Comparison of ENCODE assay signal across 25 cellular contexts in the genomic region with DNA sequence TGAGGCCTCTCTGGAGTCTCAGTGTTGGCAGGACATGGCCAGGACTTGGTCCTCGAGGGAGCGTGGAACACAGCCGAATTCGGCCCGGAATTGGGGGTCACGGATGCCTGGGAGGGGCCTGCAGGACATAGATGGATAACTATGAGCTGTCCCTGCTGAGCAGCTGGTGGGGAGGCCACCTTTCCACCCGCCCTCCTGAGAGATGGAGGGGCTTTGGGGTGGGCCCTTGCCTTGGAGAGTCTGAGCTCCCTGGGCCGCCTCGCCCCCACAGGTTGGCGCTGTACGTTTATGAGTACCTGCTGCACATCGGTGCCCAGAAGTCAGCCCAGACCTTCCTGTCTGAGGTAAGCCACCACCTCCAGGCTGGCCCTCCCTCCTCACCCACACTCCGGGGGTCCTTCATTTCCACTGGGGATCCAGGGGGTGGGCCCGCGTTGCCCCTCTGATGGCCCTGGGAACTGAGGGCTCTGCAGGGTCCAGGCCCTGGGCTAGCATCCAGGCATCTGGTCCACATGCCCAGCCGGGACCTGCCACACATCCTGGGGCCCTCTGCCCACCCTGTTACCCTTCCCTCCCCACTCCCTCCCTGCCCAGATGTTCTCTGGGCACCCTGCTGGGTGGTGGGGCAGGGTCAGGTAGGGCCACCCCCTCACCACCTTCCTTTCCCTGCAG. TPM values are rescaled to one million over a fixed set of nuclear protein-coding genes. Genes with fewer than 3 reads are reported as not detected.
DNase-seq lines count a peak whose midpoint lies in the region; ATAC-seq and TF ChIP-seq lines count a peak whose summit lies in the region.
"Had no signal": no experiment of that assay in that cellular context is flagged by ENCODE, and none has a peak within 500 bp of the region (broad histone marks: within the 10 kb centered on the region; RNA-seq: fewer than 3 reads in every experiment).

No MANE protein-coding gene starts in this region.

- intact Hi-C loops in HCT116 (cut with micrococcal nuclease) = no loop called here
- intact Hi-C loops in PC-9 (cut with micrococcal nuclease; ENCODE audit: unreplicated experiment) = no loop called here

- H2AFZ ChIP-seq in HCT116 (ENCODE audit: low read depth, low read length, poor library complexity, severe bottlenecking) (no peak overlapping the region), osteoblast (ENCODE audit: low read length) (no peak overlapping the region), PC-9 (no peak overlapping the region)

- H3K9me3 ChIP-seq in BLaER1 treated with 17β-estradiol and CSF1 and Interleukin-3, amounts not matched to agents 10 nM and 100 nM (replicated peaks in 1 of 11) = no peaks in the 10 kb centered on the region
- H3K9me3 ChIP-seq in HCT116 (ENCODE audit: control insufficient read depth in 1 of 2, insufficient read depth in 1 of 2, low read depth in 1 of 2, low read length in 2 of 2) = no peaks in the 10 kb centered on the region
- H3K9me3 ChIP-seq in osteoblast (ENCODE audit: low read depth, low read length) = no peaks in the 10 kb centered on the region
- H3K9me3 ChIP-seq in PC-9 (ENCODE audit: insufficient read depth, low read depth) = no peaks in the 10 kb centered on the region
- H3K9me3 ChIP-seq: psoas muscle, transverse colon had no signal

- H3K4me3 ChIP-seq in BLaER1 treated with 17β-estradiol and CSF1 and Interleukin-3, amounts not matched to agents 10 nM and 100 nM = no peak overlapping the region; a peak in 1 of 20 replicates
- H3K4me3 ChIP-seq in HCT116 (replicated peaks in 1 of 2; ENCODE audit: low read depth in 1 of 2, low read length in 2 of 2) (no peak overlapping the region), osteoblast (ENCODE audit: insufficient read depth, low read length) (no peak overlapping the region), PC-9 (no peak overlapping the region)
- H3K4me3 ChIP-seq: transverse colon had no signal

- POLR2A ChIA-PET in HCT116 (lab: Charles Lee) = no interaction called here
- POLR2A ChIA-PET in PC-9 (lab: Charles Lee; ENCODE audit: unreplicated experiment) = interaction anchor here (0.7 kb wide), 1 partner anchor 131 kb away, joined by 3 read pairs; no protein-coding TSS in a partner anchor

- peak overlapping the region; percentile 85 to 98 (median 91) for H3K4me2 ChIP-seq in BLaER1 treated with 17β-estradiol and CSF1 and Interleukin-3, amounts not matched to agents 10 nM and 100 nM
- no peak overlapping the region for H3K4me2 ChIP-seq in HCT116 (ENCODE audit: low read length)
- no peak overlapping the region for H3K4me2 ChIP-seq in osteoblast (ENCODE audit: insufficient read depth, low read length)
- H3K4me2 ChIP-seq in PC-9 = no peak overlapping the region

- no peak for TF ChIP-seq RAD21 in HCT116 (IDR thresholded peaks at IDR 0.05; ENCODE audit: low read depth)

- H3K27me3 ChIP-seq in BLaER1 treated with 17β-estradiol and CSF1 and Interleukin-3, amounts not matched to agents 10 nM and 100 nM = no peaks in the 10 kb centered on the region
- H3K27me3 ChIP-seq in HCT116 (ENCODE audit: insufficient read depth, low read length) = no peaks in the 10 kb centered on the region
- no peaks in the 10 kb centered on the region for H3K27me3 ChIP-seq in osteoblast (ENCODE audit: insufficient read depth, low read length)
- no peaks in the 10 kb centered on the region for H3K27me3 ChIP-seq in PC-9 (ENCODE audit: insufficient read depth, low read depth)
- H3K27me3 ChIP-seq: transverse colon had no signal

- no peak for TF ChIP-seq CTCF in HCT116 (IDR thresholded peaks at IDR 0.05 in 2 of 3, conservative IDR thresholded peaks at IDR 0.05 in 1 of 3; ENCODE audit: borderline replicate concordance in 1 of 3, insufficient read depth in 1 of 3, low read depth in 2 of 3, low read length in 2 of 3)
- TF ChIP-seq CTCF in osteoblast (IDR thresholded peaks at IDR 0.05; ENCODE audit: extremely low read depth, low read depth, low read length) = no peak
- TF ChIP-seq CTCF in PC-9 (conservative IDR thresholded peaks at IDR 0.05) = no peak

- H3F3A ChIP-seq in PC-9 (ENCODE audit: insufficient read depth, low read depth) = peaks cover 6% of the 10 kb centered on the region; the same call in 1 of the 2 replicates

- no peak for TF ChIP-seq POLR2A in HCT116 (IDR thresholded peaks at IDR 0.05; ENCODE audit: borderline replicate concordance, extremely low read depth, insufficient read depth, insufficient read length)

- peaks cover 0 to 36% (median 6%) of the 10 kb centered on the region in 11 experiments; a peak in 11 of 22 replicates for H3K36me3 ChIP-seq in BLaER1 treated with 17β-estradiol and CSF1 and Interleukin-3, amounts not matched to agents 10 nM and 100 nM
- peaks cover 0 to 5% of the 10 kb centered on the region in 2 experiments; a peak in 2 of 4 replicates for H3K36me3 ChIP-seq in HCT116 (ENCODE audit: control insufficient read depth in 1 of 2, insufficient read depth in 2 of 2, low read length in 2 of 2)
- peaks cover 3% of the 10 kb centered on the region for H3K36me3 ChIP-seq in osteoblast (ENCODE audit: insufficient read depth, low read length)
- H3K36me3 ChIP-seq in PC-9 (ENCODE audit: low read depth) = no peaks in the 10 kb centered on the region
- H3K36me3 ChIP-seq: transverse colon had no signal

- H3K9ac ChIP-seq in BLaER1 treated with 17β-estradiol and CSF1 and Interleukin-3, amounts not matched to agents 10 nM and 100 nM = peak overlapping the region in 10 of 11 experiments; percentile 11 to 67 (median 58); a peak in 11 of 22 replicates
- H3K9ac ChIP-seq in HCT116 (ENCODE audit: low read length) = no peak overlapping the region

- peaks cover 93 to 99% (median 95%) of the 10 kb centered on the region in 10 experiments for H3K4me1 ChIP-seq in BLaER1 treated with 17β-estradiol and CSF1 and Interleukin-3, amounts not matched to agents 10 nM and 100 nM
- H3K4me1 ChIP-seq in HCT116 (ENCODE audit: control insufficient read depth in 1 of 2, insufficient read depth in 2 of 2, low read length in 2 of 2) (peaks cover 10 to 27% of the 10 kb centered on the region in 2 experiments; a peak in 3 of 4 replicates), osteoblast (ENCODE audit: insufficient read depth, low read length) (peaks cover 29% of the 10 kb centered on the region), PC-9 (replicated peaks; ENCODE audit: insufficient read depth) (no peaks in the 10 kb centered on the region)

- H3K79me2 ChIP-seq in HCT116 (ENCODE audit: insufficient read depth, low read length) (peaks cover 49% of the 10 kb centered on the region), osteoblast (ENCODE audit: insufficient read depth, low read length) (peaks cover 70% of the 10 kb centered on the region), PC-9 (ENCODE audit: low read depth) (peaks cover 19% of the 10 kb centered on the region)

- H3K9me2 ChIP-seq in HCT116 (ENCODE audit: insufficient read depth) (no peaks in the 10 kb centered on the region), PC-9 (ENCODE audit: insufficient read depth) (no peaks in the 10 kb centered on the region)

- no TSS peak for BruUV-seq in HCT116 (replicated peaks; lab: Mats Ljungman, UMichigan)
- no TSS peak for BruUV-seq in PC-9 (replicated peaks; lab: Mats Ljungman, UMichigan)

- ATAC-seq in HCT116 (no peak), GM18517 (IDR thresholded peaks at IDR 0.05; ENCODE audit: unreplicated experiment) (no peak), GM19395 (IDR thresholded peaks at IDR 0.05; ENCODE audit: unreplicated experiment) (no peak)
- ATAC-seq: activated T-cell treated with anti-CD3 and anti-CD28 coated beads, Interleukin-2, amount 50 U/mL, for 4 hours; WTC11 had no signal

- RAD21 ChIA-PET in HCT116 (lab: Charles Lee; ENCODE audit: low non-redundant PET in 1 of 2, low total read pairs in 2 of 2, uncharacterized antibody in 2 of 2, unreplicated experiment in 2 of 2) = no interaction called here

- CTCF ChIA-PET in HCT116 (lab: Charles Lee) (no interaction called here), PC-9 (lab: Charles Lee) (interaction anchor here (0.6 kb wide), 1 partner anchor 142 kb away, joined by 3 read pairs; no protein-coding TSS in a partner anchor)

- H3K27ac ChIP-seq in BLaER1 treated with 17β-estradiol and CSF1 and Interleukin-3, amounts not matched to agents 10 nM and 100 nM = peak overlapping the region in 3 of 11 experiments; percentile 9 to 69 (median 35); a peak in 5 of 22 replicates
- H3K27ac ChIP-seq in HCT116 (ENCODE audit: low read depth, low read length) (peak overlapping the region; percentile 22; the same call in 1 of the 2 replicates), osteoblast (ENCODE audit: low read depth, low read length) (peak overlapping the region; percentile 39), PC-9 (no peak overlapping the region)

- DNase-seq in HCT116 (ENCODE audit: low read depth, low spot score) = no peak
- peak; percentile 37 for DNase-seq in cerebellar cortex (ENCODE audit: low spot score)
- DNase-seq in osteoblast (ENCODE audit: insufficient read length, low spot score, missing footprints) = peak; percentile 87
- no peak for DNase-seq in PC-9
- no peak for DNase-seq in NCI-H82 (lab: John Stamatoyannopoulos, UW)
- DNase-seq: activated CD4-positive, alpha-beta T cell treated with anti-CD3 and anti-CD28 coated beads, Interleukin-2, amount 50 U/mL, for 4 hours; activated naive CD4-positive, alpha-beta T cell; activated T-cell treated with anti-CD3 and anti-CD28 coated beads, Interleukin-2, amount 50 U/mL, for 4 hours; amniotic stem cell; cortex of kidney; KG1; NCI-H1436; stimulated activated naive CD4-positive, alpha-beta T cell; transverse colon had no signal

- peaks cover 52 to 87% (median 59%) of the 10 kb centered on the region in 11 experiments for H4K20me1 ChIP-seq in BLaER1 treated with 17β-estradiol and CSF1 and Interleukin-3, amounts not matched to agents 10 nM and 100 nM
- H4K20me1 ChIP-seq in HCT116 (ENCODE audit: insufficient read depth) = no peaks in the 10 kb centered on the region
- peaks cover 46% of the 10 kb centered on the region for H4K20me1 ChIP-seq in osteoblast (ENCODE audit: insufficient read depth, low read length)
- H4K20me1 ChIP-seq in PC-9 (ENCODE audit: insufficient read depth) = peaks cover 40% of the 10 kb centered on the region

TF ChIP-seq in HCT116, 20 proteins besides CTCF, POLR2A, EP300 and RAD21 (continues in another document):
- TF ChIP-seq YY1 (IDR thresholded peaks at IDR 0.05; ENCODE audit: extremely low read depth, insufficient replicate concordance, low read depth, low read length) (no peak), EZH2phosphoT487 (IDR thresholded peaks at IDR 0.05; ENCODE audit: borderline replicate concordance) (no peak)

RNA-seq across cellular contexts. Expression of a gene that starts 8.0 kb away (rescaled TPM):
- total RNA-seq in HCT116 (2021; ENCODE audit: unreplicated experiment) = 164 TPM
- 55.6 and 64.2 TPM in 2 replicates for polyA plus RNA-seq in HCT116 (2012)
- 77.8 and 90.8 TPM in 2 replicates for total RNA-seq in osteoblast
- total RNA-seq in PC-9 (2021) = 56.6 and 65.2 TPM in 2 replicates

RNA-seq across cellular contexts. Expression of a gene that starts 10.7 kb away (rescaled TPM):
- 365 TPM for total RNA-seq in HCT116 (2021; ENCODE audit: unreplicated experiment)
- polyA plus RNA-seq in HCT116 (2012) = 282 and 302 TPM in 2 replicates
- 7.7 and 8.0 TPM in 2 replicates for total RNA-seq in osteoblast
- total RNA-seq in PC-9 (2021) = 129 and 142 TPM in 2 replicates

RNA-seq across cellular contexts. Expression of a gene that starts 29.8 kb away (rescaled TPM):
- total RNA-seq in HCT116 (2021; ENCODE audit: unreplicated experiment) = 0.12 TPM
- polyA plus RNA-seq in HCT116 (2012) = not detected in 2 replicates
- total RNA-seq in osteoblast = 0.88 and 1.1 TPM in 2 replicates
- not detected in 2 replicates for total RNA-seq in PC-9 (2021)
- total RNA-seq: activated T-cell treated with anti-CD3 and anti-CD28 coated beads, Interleukin-2, amount 50 U/mL, for 4 hours; bronchial epithelial cell; mesothelial cell of epicardium; NCI-H460; SK-MEL-5; T-helper 2 cell treated with Interferon-gamma antibody and Interleukin-4, amounts not matched to agents 100 ng/mL and 5 ng/mL, for 36 hours had no signal
- polyA plus RNA-seq: neural cell had no signal

RNA-seq across cellular contexts. Expression of a gene that starts 41.3 kb away (rescaled TPM):
- total RNA-seq in HCT116 (2021; ENCODE audit: unreplicated experiment) (425 TPM), osteoblast (61.6 and 74.2 TPM in 2 replicates), PC-9 (2021) (15.1 and 17.2 TPM in 2 replicates)
- 480 and 583 TPM in 2 replicates for polyA plus RNA-seq in HCT116 (2012)
- total RNA-seq: T-helper 2 cell treated with Interferon-gamma antibody and Interleukin-4, amounts not matched to agents 100 ng/mL and 5 ng/mL, for 36 hours had no signal
- polyA plus RNA-seq: neural cell had no signal

Comparison
In these comparisons a context has a peak if more than half of its experiments do, and no peak if none do; other contexts are left out.
1. H3K4me2 ChIP-seq: peak in BLaER1 treated with 17β-estradiol and CSF1 and Interleukin-3, amounts not matched to agents 10 nM and 100 nM (11 of 11); none in HCT116 (single experiment), osteoblast (single experiment) and PC-9 (single experiment).
2. DNase-seq: peak in cerebellar cortex (single experiment) and osteoblast (single experiment); none in HCT116 (single experiment), PC-9 (0 of 2) and NCI-H82 (single experiment).
3. RNA of a gene that starts 10.7 kb away (total RNA-seq): 365 TPM in HCT116 (single experiment) and 129 to 142 TPM in PC-9; 7.7 to 8.0 TPM in osteoblast; every median in the first group is over 10 times any median in the second.